In genomic region chr13:53781941-53782340, GRCh38 we compare ENCODE assay signal across 15 cellular contexts.
DNase-seq lines count a peak whose midpoint lies in the region; ATAC-seq and TF ChIP-seq lines count a peak whose summit lies in the region.
"Had no signal": no experiment of that assay in that cellular context is flagged by ENCODE, and none has a peak within 500 bp of the region (broad histone marks: within the 10 kb centered on the region; RNA-seq: fewer than 3 reads in every experiment).

No MANE protein-coding gene starts in this region.

- peak overlapping the region; percentile 58 for H3K4me3 Mint-ChIP-seq in MCF 10A (ENCODE audit: unreplicated experiment)
- peak overlapping the region; percentile 63 for H3K4me3 Mint-ChIP-seq in type B pancreatic cell
- H3K4me3 Mint-ChIP-seq: activated CD4-positive, alpha-beta T cell treated with anti-CD3 and anti-CD28 coated beads, Interleukin-2, amount 10 ng/mL, durations not matched to agents 24 days and 14 days; activated naive CD8-positive, alpha-beta T cell; activated T-cell treated with anti-CD3 and anti-CD28 coated beads, Interleukin-2, amount 50 U/mL, for 4 hours; endodermal cell; stimulated activated naive B cell treated with anti-CD40 and anti-IgM and Interleukin-4, amounts not matched to agents 10 μg/mL and 1 μg/mL and 100 μg/mL, for 72 hours had no signal

- no peak overlapping the region for H2AFZ ChIP-seq in mammary epithelial cell (ENCODE audit: low read depth, low read length)

- no peak overlapping the region for H3K9ac ChIP-seq in mammary epithelial cell (ENCODE audit: insufficient read depth, low read length)

- in situ Hi-C loops in mammary epithelial cell (cut with MboI; ENCODE audit: low sequenced_read_pairs in 2 of 2), result no loop called here

- H4K20me1 ChIP-seq in mammary epithelial cell (ENCODE audit: insufficient read depth, low read length), result no peaks in the 10 kb centered on the region

- no peak for TF ChIP-seq CTCF in MCF 10A (IDR thresholded peaks at IDR 0.05; ENCODE audit: unreplicated experiment)
- TF ChIP-seq CTCF in mammary epithelial cell (conservative IDR thresholded peaks at IDR 0.05 in 1 of 2, IDR thresholded peaks at IDR 0.05 in 1 of 2; ENCODE audit: extremely low read depth in 1 of 2, insufficient read depth in 1 of 2, low read depth in 1 of 2, low read length in 2 of 2), result no peak
- no peak for TF ChIP-seq CTCF in type B pancreatic cell (conservative IDR thresholded peaks at IDR 0.05)

- CTCF ChIA-PET in MCF 10A (lab: Yijun Ruan, JAX) (interaction anchor here (0.7 to 3.2 kb wide), 33 partner anchors 9 to 1513 kb away, joined by 3 to 48 read pairs (median 3); no protein-coding TSS in a partner anchor), mammary epithelial cell (lab: Charles Lee; ENCODE audit: low non-redundant PET) (interaction anchor here (1.0 kb wide), 1 partner anchor 531 kb away, joined by 8 read pairs; no protein-coding TSS in a partner anchor)

- H3K36me3 ChIP-seq in mammary epithelial cell (ENCODE audit: insufficient read depth, low read length), result no peaks in the 10 kb centered on the region
- H3K36me3 ChIP-seq in effector memory CD4-positive, alpha-beta T cell (ENCODE audit: control insufficient read depth, insufficient read depth, low read length), result no peaks in the 10 kb centered on the region
- H3K36me3 ChIP-seq: lower lobe of right lung had no signal

- ATAC-seq in GM21619 (IDR thresholded peaks at IDR 0.05; ENCODE audit: unreplicated experiment), result no peak
- ATAC-seq: activated T-cell treated with anti-CD3 and anti-CD28 coated beads, Interleukin-2, amount 50 U/mL, for 4 hours had no signal

- no peak overlapping the region for H3K4me3 ChIP-seq in mammary epithelial cell (replicated peaks in 1 of 3; ENCODE audit: insufficient read depth in 1 of 3, low read depth in 2 of 3, low read length in 3 of 3)
- no peak overlapping the region for H3K4me3 ChIP-seq in effector memory CD4-positive, alpha-beta T cell (ENCODE audit: insufficient read depth, low read depth, low read length, poor library complexity, severe bottlenecking)

- POLR2A ChIA-PET in MCF 10A (lab: Yijun Ruan, JAX), result interaction anchor here (0.7 kb wide), 1 partner anchor 728 kb away, joined by 3 read pairs; no protein-coding TSS in a partner anchor

- 30% methylated on average over 6 of the region's 6 CpGs for WGBS in mammary epithelial cell (ENCODE audit: low coverage, missing lambda C conversion rate)

- no peaks in the 10 kb centered on the region for H3K27me3 ChIP-seq in mammary epithelial cell (ENCODE audit: insufficient read depth, low read length)
- H3K27me3 ChIP-seq in effector memory CD4-positive, alpha-beta T cell (replicated peaks; ENCODE audit: control insufficient read depth, insufficient read depth, low read length, poor library complexity, severe bottlenecking), result no peaks in the 10 kb centered on the region

- H3K9me3 ChIP-seq in mammary epithelial cell (replicated peaks; ENCODE audit: insufficient read depth, low read length), result no peaks in the 10 kb centered on the region
- no peaks in the 10 kb centered on the region for H3K9me3 ChIP-seq in effector memory CD4-positive, alpha-beta T cell (ENCODE audit: control insufficient read depth, low read length)
- H3K9me3 ChIP-seq: lower lobe of right lung had no signal

- H3K4me1 ChIP-seq in mammary epithelial cell (ENCODE audit: insufficient read depth, low read length), result no peaks in the 10 kb centered on the region
- no peaks in the 10 kb centered on the region for H3K4me1 ChIP-seq in effector memory CD4-positive, alpha-beta T cell (ENCODE audit: control insufficient read depth, insufficient read depth, low read length, poor library complexity, severe bottlenecking)
- H3K4me1 ChIP-seq: lower lobe of right lung had no signal

- no peak overlapping the region for H3K4me2 ChIP-seq in mammary epithelial cell (ENCODE audit: insufficient read depth, low read depth, low read length)

- H3K27ac ChIP-seq in mammary epithelial cell (ENCODE audit: insufficient read depth, low read depth, low read length), result no peak overlapping the region
- no peak overlapping the region for H3K27ac ChIP-seq in effector memory CD4-positive, alpha-beta T cell (ENCODE audit: insufficient read depth, low read length, poor library complexity, severe bottlenecking)
- H3K27ac ChIP-seq: lower lobe of right lung had no signal

- H3K36me3 Mint-ChIP-seq in MCF 10A (ENCODE audit: insufficient read depth, unreplicated experiment), result no peaks in the 10 kb centered on the region
- no peaks in the 10 kb centered on the region for H3K36me3 Mint-ChIP-seq in type B pancreatic cell
- H3K36me3 Mint-ChIP-seq: activated naive CD8-positive, alpha-beta T cell; stimulated activated naive B cell treated with anti-CD40 and anti-IgM and Interleukin-4, amounts not matched to agents 10 μg/mL and 1 μg/mL and 100 μg/mL, for 72 hours had no signal

- H3K9me3 Mint-ChIP-seq in MCF 10A (ENCODE audit: unreplicated experiment) (no peaks in the 10 kb centered on the region), type B pancreatic cell (no peaks in the 10 kb centered on the region)
- H3K9me3 Mint-ChIP-seq: activated CD4-positive, alpha-beta T cell treated with anti-CD3 and anti-CD28 coated beads, Interleukin-2, amount 10 ng/mL, durations not matched to agents 24 days and 14 days; stimulated activated naive B cell treated with anti-CD40 and anti-IgM and Interleukin-4, amounts not matched to agents 10 μg/mL and 1 μg/mL and 100 μg/mL, for 72 hours had no signal

- peaks cover 5% of the 10 kb centered on the region for H3K4me1 Mint-ChIP-seq in MCF 10A (ENCODE audit: insufficient read depth, unreplicated experiment)
- H3K4me1 Mint-ChIP-seq in type B pancreatic cell (ENCODE audit: unreplicated experiment), result peaks cover 15% of the 10 kb centered on the region
- H3K4me1 Mint-ChIP-seq: activated CD4-positive, alpha-beta T cell treated with anti-CD3 and anti-CD28 coated beads, Interleukin-2, amount 10 ng/mL, durations not matched to agents 24 days and 14 days had no signal

- dilution Hi-C loops in mammary epithelial cell (cut with HindIII; ENCODE audit: low sequenced_read_pairs), result no loop called here

- DNase-seq in MCF 10A (ENCODE audit: unreplicated experiment) (peak; percentile 21), mammary epithelial cell (no peak), NCI-H69 (lab: John Stamatoyannopoulos, UW) (peak; percentile 37), iPS-NIHi11 (ENCODE audit: low spot score) (peak; percentile 16), type B pancreatic cell (ENCODE audit: extremely low spot score, unreplicated experiment) (no peak)
- DNase-seq in stimulated activated CD4-positive, alpha-beta T cell treated with anti-CD3 and anti-CD28 coated beads, Interleukin-2, amount 100 ng/mL, for 24 hours, result no peak
- DNase-seq in effector memory CD4-positive, alpha-beta T cell, result no peak
- DNase-seq: activated T-cell treated with anti-CD3 and anti-CD28 coated beads, Interleukin-2, amount 50 U/mL, for 4 hours; lower lobe of right lung; stimulated activated naive B cell treated with anti-CD40 and anti-IgM and Interleukin-4, amounts not matched to agents 10 μg/mL and 1 μg/mL and 100 μg/mL, for 72 hours; T1000 had no signal

- intact Hi-C loops in MCF 10A (cut with micrococcal nuclease) (loop anchor here (1.0 to 5.0 kb wide), 5 partner anchors 400 to 1463 kb away; no protein-coding TSS in a partner anchor), mammary epithelial cell (cut with micrococcal nuclease) (loop anchor here (5.0 kb wide), 1 partner anchor 530 kb away; no protein-coding TSS in a partner anchor)

- H3K27me3 Mint-ChIP-seq in MCF 10A (ENCODE audit: insufficient read depth, unreplicated experiment) (peaks cover 34% of the 10 kb centered on the region), type B pancreatic cell (peaks cover 9% of the 10 kb centered on the region)
- H3K27me3 Mint-ChIP-seq: activated CD4-positive, alpha-beta T cell treated with anti-CD3 and anti-CD28 coated beads, Interleukin-2, amount 10 ng/mL, durations not matched to agents 24 days and 14 days; activated naive CD8-positive, alpha-beta T cell; stimulated activated naive B cell treated with anti-CD40 and anti-IgM and Interleukin-4, amounts not matched to agents 10 μg/mL and 1 μg/mL and 100 μg/mL, for 72 hours had no signal

- H3K27ac Mint-ChIP-seq in MCF 10A (ENCODE audit: low read depth, unreplicated experiment), result no peak overlapping the region
- H3K27ac Mint-ChIP-seq in type B pancreatic cell, result no peak overlapping the region
- H3K27ac Mint-ChIP-seq: activated CD4-positive, alpha-beta T cell treated with anti-CD3 and anti-CD28 coated beads, Interleukin-2, amount 10 ng/mL, durations not matched to agents 24 days and 14 days; activated naive CD8-positive, alpha-beta T cell; endodermal cell; stimulated activated naive B cell treated with anti-CD40 and anti-IgM and Interleukin-4, amounts not matched to agents 10 μg/mL and 1 μg/mL and 100 μg/mL, for 72 hours had no signal

- H3K79me2 ChIP-seq in mammary epithelial cell (ENCODE audit: insufficient read depth, low read length), result no peaks in the 10 kb centered on the region

- no TSS peak for BruUV-seq in MCF 10A (replicated peaks; lab: Mats Ljungman, UMichigan)
- BruUV-seq in mammary epithelial cell (replicated peaks; lab: Mats Ljungman, UMichigan), result no TSS peak

Comparison
In these comparisons a context has a peak if more than half of its experiments do, and no peak if none do; other contexts are left out.
1. DNase-seq: peak in MCF 10A (single experiment), NCI-H69 (single experiment) and iPS-NIHi11 (single experiment); none in mammary epithelial cell (single experiment), type B pancreatic cell (single experiment), stimulated activated CD4-positive, alpha-beta T cell treated with anti-CD3 and anti-CD28 coated beads, Interleukin-2, amount 100 ng/mL, for 24 hours (0 of 2) and effector memory CD4-positive, alpha-beta T cell (0 of 3).